In the genomic region with DNA sequence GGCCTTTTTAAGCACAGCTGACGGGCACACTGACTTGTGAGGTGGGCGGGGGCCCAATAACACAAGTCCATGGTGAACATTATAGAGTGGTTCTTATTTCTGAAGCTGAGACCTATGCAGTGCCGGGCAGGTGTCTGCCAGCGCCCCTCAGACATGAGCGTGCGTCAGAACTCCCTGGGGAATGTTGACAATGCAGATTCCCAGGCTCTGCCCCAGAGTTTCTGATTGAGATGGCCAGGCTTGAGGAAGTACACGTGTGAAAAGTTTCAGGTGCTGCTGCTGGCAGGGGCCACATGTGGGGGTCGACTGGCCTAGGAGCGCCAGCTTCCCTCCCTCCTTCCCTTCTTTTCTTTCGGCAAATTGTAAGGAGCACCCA, we compare ENCODE assay signal across 22 cellular contexts. TPM values are rescaled to one million over a fixed set of nuclear protein-coding genes. Genes with fewer than 3 reads are reported as not detected.
DNase-seq lines count a peak whose midpoint lies in the region; ATAC-seq, FAIRE-seq and TF ChIP-seq lines count a peak whose summit lies in the region.
"Had no signal": no experiment of that assay in that cellular context is flagged by ENCODE, and none has a peak within 500 bp of the region (broad histone marks: within the 10 kb centered on the region; RNA-seq: fewer than 3 reads in every experiment).

No MANE protein-coding gene starts in this region.

- TF ChIP-seq POLR2A in HepG2 (IDR thresholded peaks at IDR 0.05; ENCODE audit: insufficient read depth in 1 of 2, low read depth in 2 of 2, low read length in 2 of 2) (no peak), right lobe of liver (IDR thresholded peaks at IDR 0.05) (no peak)

- H3K23ac ChIP-seq in mesenchymal stem cell (ENCODE audit: low read length in 2 of 2) = no peak overlapping the region

- H3K79me2 ChIP-seq in HepG2 (ENCODE audit: insufficient read depth, low read length) = no peaks in the 10 kb centered on the region
- H3K79me2 ChIP-seq in Karpas-422 (ENCODE audit: low read length) = no peaks in the 10 kb centered on the region

- no peak overlapping the region for H2BK5ac ChIP-seq in mesenchymal stem cell (ENCODE audit: low read depth, low read length, poor library complexity, severe bottlenecking)

- WGBS in HepG2 (ENCODE audit: low lambda C conversion rate) = 60% methylated on average over 3 of the region's 10 CpGs
- WGBS in right lobe of liver (ENCODE audit: insufficient coverage, low coverage, low lambda C conversion rate, missing lambda C conversion rate) = 60% methylated on average over 2 of the region's 10 CpGs
- 99% methylated on average over 10 of the region's 10 CpGs for whole genome bisulfite sequencing in mesenchymal stem cell

- no peak overlapping the region for H3K4me3 Mint-ChIP-seq in stimulated activated naive B cell treated with anti-CD40 and anti-IgM and Interleukin-4, amounts not matched to agents 10 μg/mL and 1 μg/mL and 100 μg/mL, for 72 hours
- H3K4me3 Mint-ChIP-seq: CD4-positive, CD25-positive, alpha-beta regulatory T cell; CD8-positive, alpha-beta memory T cell had no signal

- H3K4me3 ChIP-seq in HepG2 (replicated peaks in 1 of 3; ENCODE audit: insufficient read depth in 1 of 3, low read depth in 2 of 3, low read length in 3 of 3) (no peak overlapping the region), right lobe of liver (no peak overlapping the region), Karpas-422 (ENCODE audit: low read length) (no peak overlapping the region), mesenchymal stem cell (ENCODE audit: insufficient read depth in 1 of 2, low read depth in 1 of 2, low read length in 2 of 2) (no peak overlapping the region)
- H3K4me3 ChIP-seq: GM23248, HAP-1 had no signal

- H2AFZ ChIP-seq in HepG2 (ENCODE audit: low read length) (no peak overlapping the region), Karpas-422 (ENCODE audit: low read length) (no peak overlapping the region), mesenchymal stem cell (ENCODE audit: low read depth, low read length) (no peak overlapping the region)
- H2AFZ ChIP-seq: GM23248 had no signal

- BruUV-seq in HepG2 (replicated peaks; lab: Mats Ljungman, UMichigan) = no TSS peak

- peak overlapping the region; percentile 54 for H2BK15ac ChIP-seq in mesenchymal stem cell (ENCODE audit: low read depth, poor library complexity, severe bottlenecking)

- DNase-seq in HepG2 (ENCODE audit: low spot score) (no peak), right lobe of liver (no peak), Karpas-422 (peak; percentile 72), mesenchymal stem cell (no peak), cerebellum (ENCODE audit: low spot score) (no peak), AG08395 (ENCODE audit: low spot score) (no peak)
- DNase-seq in stimulated activated naive B cell treated with anti-CD40 and anti-IgM and Interleukin-4, amounts not matched to agents 10 μg/mL and 1 μg/mL and 100 μg/mL, for 72 hours = no peak
- DNase-seq: BE2C; CD4-positive, CD25-positive, alpha-beta regulatory T cell; CD8-positive, alpha-beta memory T cell; COR-L47; DMS 273 treated with DMSO at 0.1 percent for 48 hours; DMS53; DND-41; EL; GM23248; IMR-90 had no signal

- H3K18ac ChIP-seq in mesenchymal stem cell (ENCODE audit: low read depth in 1 of 2, low read length in 2 of 2) = no peak overlapping the region

- in situ Hi-C loops in HepG2 (cut with HindIII; ENCODE audit: extremely low pct_ligation_motif_present, low pct_unique_long_range_greater_than_20kb) = no loop called here

- H3K27ac Mint-ChIP-seq in stimulated activated naive B cell treated with anti-CD40 and anti-IgM and Interleukin-4, amounts not matched to agents 10 μg/mL and 1 μg/mL and 100 μg/mL, for 72 hours = peak overlapping the region; percentile 42
- H3K27ac Mint-ChIP-seq: CD4-positive, CD25-positive, alpha-beta regulatory T cell; CD8-positive, alpha-beta memory T cell had no signal

- H3K27me3 ChIP-seq in HepG2 (ENCODE audit: control insufficient read depth in 1 of 2, insufficient read depth in 2 of 2, low read length in 2 of 2) (no peaks in the 10 kb centered on the region), right lobe of liver (no peaks in the 10 kb centered on the region), Karpas-422 (ENCODE audit: low read length) (no peaks in the 10 kb centered on the region), mesenchymal stem cell (ENCODE audit: control insufficient read depth in 1 of 2, insufficient read depth in 1 of 2, low read length in 2 of 2) (peaks cover 0 to 31% of the 10 kb centered on the region in 2 experiments)
- H3K27me3 ChIP-seq: BE2C had no signal

- H3K9me3 ChIP-seq in HepG2 (ENCODE audit: low read length) (no peaks in the 10 kb centered on the region), right lobe of liver (no peaks in the 10 kb centered on the region), Karpas-422 (ENCODE audit: low read length) (no peaks in the 10 kb centered on the region), mesenchymal stem cell (ENCODE audit: control insufficient read depth, low read length) (no peaks in the 10 kb centered on the region)
- H3K9me3 ChIP-seq: HAP-1 had no signal

- peaks cover 5 to 6% of the 10 kb centered on the region in 2 donors for H3K4me1 Mint-ChIP-seq in stimulated activated naive B cell treated with anti-CD40 and anti-IgM and Interleukin-4, amounts not matched to agents 10 μg/mL and 1 μg/mL and 100 μg/mL, for 72 hours
- H3K4me1 Mint-ChIP-seq: CD8-positive, alpha-beta memory T cell had no signal

- POLR2A ChIA-PET in HepG2 (lab: Yijun Ruan, JAX) = no interaction called here

- no peak overlapping the region for H3K9ac ChIP-seq in HepG2 (ENCODE audit: insufficient read depth, low read depth, low read length)
- H3K9ac ChIP-seq in Karpas-422 (ENCODE audit: low read length) = no peak overlapping the region
- H3K9ac ChIP-seq in mesenchymal stem cell (ENCODE audit: low read length) = no peak overlapping the region
- H3K9ac ChIP-seq: GM23248 had no signal

- no peak for TF ChIP-seq EP300 in HepG2 (IDR thresholded peaks at IDR 0.05; ENCODE audit: low read depth in 2 of 2, low read length in 2 of 2)
- no peak for TF ChIP-seq EP300 in HepG2 (CRISPR knock-in tag; IDR thresholded peaks at IDR 0.05; ENCODE audit: borderline replicate concordance)

- CTCF ChIA-PET in HepG2 (lab: Yijun Ruan, JAX; ENCODE audit: low intra/inter-chr PET ratio, low total read pairs) = no interaction called here

- peaks cover 15 to 25% of the 10 kb centered on the region in 2 donors for H3K36me3 Mint-ChIP-seq in stimulated activated naive B cell treated with anti-CD40 and anti-IgM and Interleukin-4, amounts not matched to agents 10 μg/mL and 1 μg/mL and 100 μg/mL, for 72 hours

- H4K20me1 ChIP-seq in HepG2 (ENCODE audit: insufficient read depth, low read length) = no peaks in the 10 kb centered on the region
- peaks cover 35% of the 10 kb centered on the region for H4K20me1 ChIP-seq in Karpas-422 (ENCODE audit: insufficient read depth, low read depth, low read length)

- H3K4me2 ChIP-seq in HepG2 (ENCODE audit: low read depth, low read length) (no peak overlapping the region), Karpas-422 (ENCODE audit: low read depth, low read length, poor library complexity, severe bottlenecking) (no peak overlapping the region), mesenchymal stem cell (ENCODE audit: low read length, poor library complexity, severe bottlenecking) (no peak overlapping the region)

- H4K8ac ChIP-seq in mesenchymal stem cell (ENCODE audit: low read length) = no peak overlapping the region

- H3K9me2 ChIP-seq in Karpas-422 (replicated peaks; ENCODE audit: insufficient read depth, low read length) = no peaks in the 10 kb centered on the region

- H3K4me1 ChIP-seq in HepG2 (ENCODE audit: insufficient read depth, low read length) = no peaks in the 10 kb centered on the region
- H3K4me1 ChIP-seq in right lobe of liver = no peaks in the 10 kb centered on the region
- H3K4me1 ChIP-seq in Karpas-422 (ENCODE audit: low read length) = no peaks in the 10 kb centered on the region
- peaks cover 9% of the 10 kb centered on the region for H3K4me1 ChIP-seq in mesenchymal stem cell (ENCODE audit: control insufficient read depth, insufficient read depth, low read depth, low read length)
- H3K4me1 ChIP-seq: BE2C, HAP-1 had no signal

- no peak for ATAC-seq in HepG2
- ATAC-seq in right lobe of liver = no peak
- peak in 1 of 2 donors; percentile 23 for ATAC-seq in stimulated activated naive B cell treated with anti-CD40 and anti-IgM and Interleukin-4, amounts not matched to agents 10 μg/mL and 1 μg/mL and 100 μg/mL, for 72 hours (replicated peaks)
- no peak for ATAC-seq in HG03520 (IDR thresholded peaks at IDR 0.05; ENCODE audit: unreplicated experiment)

- no peak for TF ChIP-seq RAD21 in HepG2 (CRISPR knock-in tag; IDR thresholded peaks at IDR 0.05)

- H4K91ac ChIP-seq in mesenchymal stem cell (ENCODE audit: low read length) = no peak overlapping the region

- H3K4ac ChIP-seq in mesenchymal stem cell (ENCODE audit: low read depth in 1 of 2, low read length in 2 of 2) = no peak overlapping the region

- H2BK12ac ChIP-seq in mesenchymal stem cell (ENCODE audit: low read length in 2 of 2) = no peak overlapping the region

- TF ChIP-seq CTCF in HepG2 (CRISPR knock-in tag; IDR thresholded peaks at IDR 0.05) (no peak), right lobe of liver (IDR thresholded peaks at IDR 0.05) (no peak)

- H3K14ac ChIP-seq in mesenchymal stem cell (ENCODE audit: low read length in 2 of 2) = no peak overlapping the region

- intact Hi-C loops in HepG2 (cut with micrococcal nuclease; ENCODE audit: unreplicated experiment) = no loop called here
- intact Hi-C loops in right lobe of liver (cut with DNase I) = no loop called here

- H2BK120ac ChIP-seq in mesenchymal stem cell (ENCODE audit: low read depth, low read length) = no peak overlapping the region

- H3K36me3 ChIP-seq in HepG2 (replicated peaks in 1 of 2; ENCODE audit: control insufficient read depth in 1 of 2, insufficient read depth in 2 of 2, low read length in 2 of 2) (peaks cover 0 to 2% of the 10 kb centered on the region in 2 experiments; a peak in 1 of 5 replicates), right lobe of liver (peaks cover 0 to 6% (median 0%) of the 10 kb centered on the region in 4 donors), Karpas-422 (ENCODE audit: insufficient read depth, low read length) (peaks cover 29% of the 10 kb centered on the region), mesenchymal stem cell (ENCODE audit: control insufficient read depth in 1 of 2, insufficient read depth in 2 of 2, low read depth in 1 of 2, low read length in 2 of 2) (peaks cover 3 to 27% of the 10 kb centered on the region in 2 experiments)
- H3K36me3 ChIP-seq: HAP-1 had no signal

- H3K79me1 ChIP-seq in mesenchymal stem cell (replicated peaks; ENCODE audit: low read length, poor library complexity, severe bottlenecking) = no peaks in the 10 kb centered on the region

- H3K27me3 Mint-ChIP-seq in stimulated activated naive B cell treated with anti-CD40 and anti-IgM and Interleukin-4, amounts not matched to agents 10 μg/mL and 1 μg/mL and 100 μg/mL, for 72 hours = peaks cover 0 to under 1% of the 10 kb centered on the region in 2 donors
- H3K27me3 Mint-ChIP-seq: CD4-positive, CD25-positive, alpha-beta regulatory T cell; CD8-positive, alpha-beta memory T cell had no signal

- no peaks in the 10 kb centered on the region for H3K9me3 Mint-ChIP-seq in stimulated activated naive B cell treated with anti-CD40 and anti-IgM and Interleukin-4, amounts not matched to agents 10 μg/mL and 1 μg/mL and 100 μg/mL, for 72 hours
- H3K9me3 Mint-ChIP-seq: CD4-positive, CD25-positive, alpha-beta regulatory T cell; CD8-positive, alpha-beta memory T cell had no signal

- no peak overlapping the region for H3K27ac ChIP-seq in HepG2 (ENCODE audit: extremely low read length, insufficient read depth, low read length)
- no peak overlapping the region for H3K27ac ChIP-seq in right lobe of liver
- no peak overlapping the region for H3K27ac ChIP-seq in Karpas-422 (ENCODE audit: low read length)
- no peak overlapping the region for H3K27ac ChIP-seq in mesenchymal stem cell (ENCODE audit: low read length, poor library complexity, severe bottlenecking)
- H3K27ac ChIP-seq: GM23248, HL-60 had no signal

- H2AK5ac ChIP-seq in mesenchymal stem cell (ENCODE audit: low read length, severe bottlenecking) = no peak overlapping the region

- no peak for FAIRE-seq in HepG2 (lab: Jason Lieb, UNC)
- FAIRE-seq: GM12892, GM18507 had no signal

RNA-seq across cellular contexts. Expression of a gene that starts 46.2 kb away (rescaled TPM):
- total RNA-seq in HepG2 (2016; rRNA removed; fragmentation: Illumina TruSeq; extraction: Trizol) (2.0 and 5.9 TPM in 2 replicates), right lobe of liver (10 to 100 TPM; 10.7 to 27.2 (median 15.6) TPM), cerebellum (14.2 TPM)
- 3.5 and 4.3 TPM in 2 replicates for total RNA-seq in HepG2 (2016; cell fraction: cytosol; rRNA removed; fragmentation: Illumina TruSeq; extraction: Trizol; ENCODE audit: low read depth)
- total RNA-seq in HepG2 (2016; cell fraction: insoluble cytoplasmic fraction; rRNA removed; fragmentation: Illumina TruSeq; extraction: Trizol) = 1.8 and 5.7 TPM in 2 replicates
- total RNA-seq in HepG2 (2016; cell fraction: membrane; rRNA removed; fragmentation: Illumina TruSeq; extraction: Trizol) = 2.4 and 2.5 TPM in 2 replicates
- total RNA-seq in HepG2 (2016; cell fraction: nucleus; rRNA removed; fragmentation: Illumina TruSeq; extraction: Trizol) = 7.8 and 11.5 TPM in 2 replicates
- 5.6 and 6.9 TPM in 2 replicates for polyA plus RNA-seq in HepG2 (2011; rRNA removed)
- polyA plus RNA-seq in HepG2 (2011; cell fraction: cytosol; rRNA removed) = 3.3 and 3.5 TPM in 2 replicates
- polyA plus RNA-seq in HepG2 (2011; cell fraction: nucleus; rRNA removed) = 37.2 and 42.8 TPM in 2 replicates
- 4.5 and 4.7 TPM in 2 replicates for polyA plus RNA-seq in HepG2 (2012)
- 0.52 and 0.74 TPM in 2 replicates for polyA plus RNA-seq in HepG2 (2016; cell fraction: cytosol; fragmentation: Illumina TruSeq; extraction: Trizol; ENCODE audit: low read depth)
- polyA plus RNA-seq in HepG2 (2016; cell fraction: insoluble cytoplasmic fraction; fragmentation: Illumina TruSeq; extraction: Trizol; ENCODE audit: low read depth) = 1.7 and 2.1 TPM in 2 replicates
- polyA plus RNA-seq in HepG2 (2016; cell fraction: membrane; fragmentation: Illumina TruSeq; extraction: Trizol; ENCODE audit: low read depth) = 1.3 TPM in 2 replicates
- 17.8 and 19.4 TPM in 2 replicates for polyA plus RNA-seq in HepG2 (2016; cell fraction: nucleus; fragmentation: Illumina TruSeq; extraction: Trizol; ENCODE audit: insufficient read depth, low read depth)
- polyA minus RNA-seq in HepG2 (2011; rRNA and poly(A)+ RNA removed; ENCODE audit: low replicate concordance) = 10.3 and 20.2 TPM in 2 replicates
- polyA minus RNA-seq in HepG2 (2011; cell fraction: cytosol; rRNA and poly(A)+ RNA removed) = 1.6 TPM in 2 replicates
- 14.9 and 16.5 TPM in 2 replicates for polyA minus RNA-seq in HepG2 (2011; cell fraction: nucleus; rRNA and poly(A)+ RNA removed)
- total RNA-seq in Karpas-422 (2014; rRNA removed; shearing (Covaris generic); ENCODE audit: low replicate concordance) = 37.6 and 49.3 TPM in 2 replicates
- 4.9 TPM for polyA plus RNA-seq in mesenchymal stem cell (2013, experiment 1 of 2)
- 4.7 TPM for polyA plus RNA-seq in mesenchymal stem cell (2013, experiment 2 of 2)
